14 cellular contexts compared by ENCODE assay signal in genomic region chr13:113527272-113527958, GRCh38. TPM values are rescaled to one million over a fixed set of nuclear protein-coding genes. Genes with fewer than 3 reads are reported as not detected.
DNase-seq lines count a peak whose midpoint lies in the region; ATAC-seq, FAIRE-seq and TF ChIP-seq lines count a peak whose summit lies in the region.
"Had no signal": no experiment of that assay in that cellular context is flagged by ENCODE, and none has a peak within 500 bp of the region (broad histone marks: within the 10 kb centered on the region; RNA-seq: fewer than 3 reads in every experiment).

No MANE protein-coding gene starts in this region.

- ATAC-seq in naive thymus-derived CD8-positive, alpha-beta T cell, result no peak
- ATAC-seq: activated CD8-positive, alpha-beta T cell treated with anti-CD3 and anti-CD28 coated beads for 36 hours; gastrocnemius medialis had no signal

- no peak overlapping the region for H3K27ac ChIP-seq in astrocyte (ENCODE audit: low read depth, low read length)
- H3K27ac ChIP-seq: gastrocnemius medialis, testis, VCaP had no signal

- no peaks in the 10 kb centered on the region for H3K27me3 ChIP-seq in astrocyte (ENCODE audit: insufficient read depth, low read length)
- H3K27me3 ChIP-seq: gastrocnemius medialis, testis had no signal

- H3K4me3 Mint-ChIP-seq in astrocyte (ENCODE audit: unreplicated experiment), result no peak overlapping the region
- H3K4me3 Mint-ChIP-seq in naive thymus-derived CD8-positive, alpha-beta T cell, result no peak overlapping the region
- H3K4me3 Mint-ChIP-seq: activated CD8-positive, alpha-beta T cell treated with anti-CD3 and anti-CD28 coated beads for 36 hours had no signal

- peaks cover 16% of the 10 kb centered on the region for H3K4me1 Mint-ChIP-seq in astrocyte (ENCODE audit: low read depth, unreplicated experiment)
- peaks cover 0 to 15% (median 3%) of the 10 kb centered on the region in 4 donors for H3K4me1 Mint-ChIP-seq in naive thymus-derived CD8-positive, alpha-beta T cell

- H3K4me2 ChIP-seq in astrocyte (ENCODE audit: low read length), result no peak overlapping the region

- H3K4me3 ChIP-seq in NB4 (ENCODE audit: low read depth, low read length) (no peak overlapping the region), astrocyte (ENCODE audit: insufficient read depth, low read depth, low read length) (no peak overlapping the region)
- H3K4me3 ChIP-seq: gastrocnemius medialis, testis had no signal

- H3K27me3 Mint-ChIP-seq in astrocyte (ENCODE audit: low read depth, unreplicated experiment), result no peaks in the 10 kb centered on the region
- H3K27me3 Mint-ChIP-seq in naive thymus-derived CD8-positive, alpha-beta T cell, result no peaks in the 10 kb centered on the region
- H3K27me3 Mint-ChIP-seq: activated CD8-positive, alpha-beta T cell treated with anti-CD3 and anti-CD28 coated beads for 36 hours had no signal

- peak; percentile 59 for DNase-seq in DMS53 (lab: John Stamatoyannopoulos, UW)
- DNase-seq in NB4 (ENCODE audit: low read depth), result peak; percentile 50
- DNase-seq in astrocyte (ENCODE audit: low read depth), result no peak
- DNase-seq in posterior vena cava (ENCODE audit: low spot score), result peak; percentile 61
- DNase-seq in activated CD4-positive, alpha-beta T cell treated with anti-CD3 and anti-CD28 coated beads, Interleukin-2, amount 50 U/mL, for 4 hours, result no peak
- DNase-seq in NCI-H510A treated with DMSO at 0.1 percent for 48 hours (lab: John Stamatoyannopoulos, UW), result no peak
- DNase-seq in naive thymus-derived CD8-positive, alpha-beta T cell, result no peak
- DNase-seq: activated CD8-positive, alpha-beta T cell treated with anti-CD3 and anti-CD28 coated beads for 36 hours; dermis blood vessel endothelial cell; gastrocnemius medialis; left ventricle myocardium superior; NCI-H524; testis had no signal

- TF ChIP-seq CTCF in NB4 (IDR thresholded peaks at IDR 0.05; ENCODE audit: low read depth, low read length) (no peak), astrocyte (IDR thresholded peaks at IDR 0.05; ENCODE audit: insufficient read depth, low read depth, low read length) (no peak)

- H3K79me2 ChIP-seq in astrocyte (ENCODE audit: insufficient read depth, low read length), result peaks cover 43% of the 10 kb centered on the region

- POLR2A ChIA-PET in naive thymus-derived CD8-positive, alpha-beta T cell (lab: Charles Lee), result no interaction called here

- H3K27ac Mint-ChIP-seq in astrocyte (ENCODE audit: unreplicated experiment), result peak overlapping the region; percentile 42
- H3K27ac Mint-ChIP-seq in naive thymus-derived CD8-positive, alpha-beta T cell, result peak overlapping the region in 2 of 10 donors; percentile 24 to 70
- H3K27ac Mint-ChIP-seq: activated CD8-positive, alpha-beta T cell treated with anti-CD3 and anti-CD28 coated beads for 36 hours had no signal

- peaks cover 33% of the 10 kb centered on the region for H3K36me3 ChIP-seq in astrocyte (ENCODE audit: insufficient read depth, low read length)

- no peaks in the 10 kb centered on the region for H3K9me3 Mint-ChIP-seq in astrocyte (ENCODE audit: unreplicated experiment)
- H3K9me3 Mint-ChIP-seq in naive thymus-derived CD8-positive, alpha-beta T cell, result no peaks in the 10 kb centered on the region
- H3K9me3 Mint-ChIP-seq: activated CD8-positive, alpha-beta T cell treated with anti-CD3 and anti-CD28 coated beads for 36 hours had no signal

- peaks cover 17% of the 10 kb centered on the region for H3K36me3 Mint-ChIP-seq in astrocyte (ENCODE audit: low read depth, unreplicated experiment)
- peaks cover 9 to 65% (median 39%) of the 10 kb centered on the region in 3 donors for H3K36me3 Mint-ChIP-seq in naive thymus-derived CD8-positive, alpha-beta T cell

- intact Hi-C loops in posterior vena cava (cut with DNase I), result no loop called here

- no peak for TF ChIP-seq POLR2A in NB4 (IDR thresholded peaks at IDR 0.05; ENCODE audit: extremely low read depth, insufficient read length)

- no peak overlapping the region for H3K9ac ChIP-seq in astrocyte (ENCODE audit: low read length)

- FAIRE-seq in astrocyte (lab: Jason Lieb, UNC), result no peak

- H4K20me1 ChIP-seq in astrocyte (ENCODE audit: insufficient read depth, low read length), result peaks cover 53% of the 10 kb centered on the region

- H3K4me1 ChIP-seq in astrocyte (ENCODE audit: insufficient read depth, low read length), result peaks cover 8% of the 10 kb centered on the region
- H3K4me1 ChIP-seq: gastrocnemius medialis had no signal

- no peak overlapping the region for H2AFZ ChIP-seq in astrocyte (ENCODE audit: low read depth, low read length)

- no peaks in the 10 kb centered on the region for H3K9me3 ChIP-seq in astrocyte (ENCODE audit: insufficient read depth, low read depth, low read length)
- H3K9me3 ChIP-seq: gastrocnemius medialis, testis had no signal

RNA-seq across cellular contexts. Expression of gene DCUN1D2, which starts 36.9 kb away (rescaled TPM):
- total RNA-seq in astrocyte (16.3 and 19.0 TPM in 2 replicates), posterior vena cava (10 to 100 TPM; 12.7 to 16.9 TPM)
- total RNA-seq in naive thymus-derived CD8-positive, alpha-beta T cell, result 10 to 100 TPM; 26.6 to 37.5 TPM
- 10 to 100 TPM in 1 of 3 donors, 1 to 10 TPM in 2; 4.8 to 11.4 (median 7.2) TPM for polyA plus RNA-seq in naive thymus-derived CD8-positive, alpha-beta T cell

RNA-seq across cellular contexts. Expression of gene TFDP1, which starts 57.1 kb away (rescaled TPM):
- 39.0 and 49.4 TPM in 2 replicates for total RNA-seq in astrocyte
- 10 to 100 TPM; 36.6 to 40.3 TPM for total RNA-seq in posterior vena cava
- total RNA-seq in naive thymus-derived CD8-positive, alpha-beta T cell, result 10 to 100 TPM; 17.1 to 18.1 TPM
- polyA plus RNA-seq in naive thymus-derived CD8-positive, alpha-beta T cell, result 10 to 100 TPM; 50.1 to 61.9 (median 50.3) TPM

Comparison
In these comparisons a context has a peak if more than half of its experiments do, and no peak if none do; other contexts are left out.
1. DNase-seq: peak in DMS53 (single experiment), NB4 (single experiment) and posterior vena cava (single experiment); none in astrocyte (single experiment), activated CD4-positive, alpha-beta T cell treated with anti-CD3 and anti-CD28 coated beads, Interleukin-2, amount 50 U/mL, for 4 hours (0 of 2), NCI-H510A treated with DMSO at 0.1 percent for 48 hours (single experiment) and naive thymus-derived CD8-positive, alpha-beta T cell (0 of 10).